Comparison of ENCODE assay signal across 7 cellular contexts in genomic region chr12:50620050-50620974, GRCh38.
DNase-seq lines count a peak whose midpoint lies in the region; ATAC-seq and TF ChIP-seq lines count a peak whose summit lies in the region.

No MANE protein-coding gene starts in this region.

- peak overlapping the region; percentile 52 for H3K4me2 ChIP-seq in GM23248 (ENCODE audit: unreplicated experiment)
- H3K4me2 ChIP-seq in mesendoderm (ENCODE audit: low read length) = no peak overlapping the region

- peaks cover 7% of the 10 kb centered on the region for H3K79me1 ChIP-seq in mesendoderm (ENCODE audit: low read length)

- no peak for TF ChIP-seq CTCF in body of pancreas (IDR thresholded peaks at IDR 0.05)

- no peaks in the 10 kb centered on the region for H4K20me1 ChIP-seq in GM23248 (ENCODE audit: insufficient read depth)

- DNase-seq in GM23248 (peak; percentile 94), NCI-H2107 treated with DMSO at 0.1 percent for 48 hours (lab: John Stamatoyannopoulos, UW; ENCODE audit: unreplicated experiment) (peak; percentile 56), body of pancreas (peak in 1 of 4 donors; percentile 15), mesendoderm (peak; percentile 88)

- H3K4me1 ChIP-seq in GM23248 (ENCODE audit: insufficient read depth) (peaks cover 54% of the 10 kb centered on the region), body of pancreas (peaks cover 32% of the 10 kb centered on the region), mesendoderm (ENCODE audit: control insufficient read depth, low read depth, low read length) (peaks cover 29% of the 10 kb centered on the region)

- H3F3A ChIP-seq in GM23248 (ENCODE audit: insufficient read depth) = peaks cover 51% of the 10 kb centered on the region

- in situ Hi-C loops in GM23248 (cut with MboI) = no loop called here

- H2AK5ac ChIP-seq in mesendoderm (ENCODE audit: low read length) = peak overlapping the region; percentile 37

- H3K36me3 ChIP-seq in GM23248 (ENCODE audit: low read depth) (no peaks in the 10 kb centered on the region), body of pancreas (replicated peaks in 1 of 2; ENCODE audit: insufficient read depth in 1 of 2, low read depth in 2 of 2) (no peaks in the 10 kb centered on the region), mesendoderm (ENCODE audit: control insufficient read depth, insufficient read depth, low read length) (no peaks in the 10 kb centered on the region)

- H3K27ac ChIP-seq in GM23248 (peak overlapping the region; percentile 45), body of pancreas (peak overlapping the region in 1 of 4 donors; percentile 55), mesendoderm (ENCODE audit: low read depth, low read length) (no peak overlapping the region)

- H2BK120ac ChIP-seq in mesendoderm (ENCODE audit: low read depth, low read length) = no peak overlapping the region

- H3K4me3 ChIP-seq in GM23248 (no peak overlapping the region), body of pancreas (no peak overlapping the region), mesendoderm (ENCODE audit: low read length) (no peak overlapping the region)

- H3K9ac ChIP-seq in GM23248 (no peak overlapping the region), mesendoderm (ENCODE audit: low read length) (peak overlapping the region; percentile 8)

- peak overlapping the region; percentile 69 for H2BK5ac ChIP-seq in mesendoderm (ENCODE audit: low read length)

- no peak overlapping the region for H2BK15ac ChIP-seq in mesendoderm (replicated peaks; ENCODE audit: low read depth)

- H3K4ac ChIP-seq in mesendoderm (ENCODE audit: low read depth, low read length) = no peak overlapping the region

- H3K9me2 ChIP-seq in GM23248 (ENCODE audit: insufficient read depth) = no peaks in the 10 kb centered on the region

- H3K23ac ChIP-seq in mesendoderm (ENCODE audit: low read length) = no peak overlapping the region

- peak overlapping the region; percentile 75 for H3K56ac ChIP-seq in mesendoderm (ENCODE audit: low read length)

- intact Hi-C loops in body of pancreas (cut with DNase I) = loop anchor here (10.0 kb wide), 1 partner anchor 56 kb away; no protein-coding TSS in a partner anchor

- no peaks in the 10 kb centered on the region for H3K27me3 ChIP-seq in GM23248 (replicated peaks; ENCODE audit: insufficient read depth)
- no peaks in the 10 kb centered on the region for H3K27me3 ChIP-seq in body of pancreas
- no peaks in the 10 kb centered on the region for H3K27me3 ChIP-seq in mesendoderm (ENCODE audit: insufficient read depth, low read length, poor library complexity)

- no peak for TF ChIP-seq POLR2A in body of pancreas (IDR thresholded peaks at IDR 0.05)

- peak overlapping the region; percentile 56 for H3K18ac ChIP-seq in mesendoderm (ENCODE audit: low read length)

- WGBS in GM23248 (ENCODE audit: low coverage in 1 of 2, low lambda C conversion rate in 2 of 2, missing lambda C conversion rate in 2 of 2), 2 experiments = 38 to 41% methylated on average over 9 of the region's 9 CpGs
- WGBS in body of pancreas, 2 donors = 72 to 76% methylated on average over 6 to 9 of the region's 9 CpGs
- WGBS in mesendoderm (ENCODE audit: extremely low coverage, insufficient coverage, low lambda C conversion rate) = no CpG with 5 or more reads among the region's 9 CpGs

- no peak overlapping the region for H4K5ac ChIP-seq in mesendoderm (ENCODE audit: low read length)

- H3K79me2 ChIP-seq in GM23248 (ENCODE audit: insufficient read depth) (peaks cover 76% of the 10 kb centered on the region), mesendoderm (ENCODE audit: control insufficient read depth, insufficient read depth, low read length) (peaks cover 4% of the 10 kb centered on the region)

- no peak overlapping the region for H2AFZ ChIP-seq in GM23248

- ATAC-seq in body of pancreas = peak; percentile 39
- ATAC-seq in HG03442 (IDR thresholded peaks at IDR 0.05; ENCODE audit: unreplicated experiment) = no peak
- ATAC-seq in HG02610 (IDR thresholded peaks at IDR 0.05; ENCODE audit: unreplicated experiment) = no peak
- no peak for ATAC-seq in GM19467 (IDR thresholded peaks at IDR 0.05; ENCODE audit: unreplicated experiment)

- H4K8ac ChIP-seq in mesendoderm (ENCODE audit: low read depth, low read length) = no peak overlapping the region

- H3K9me3 ChIP-seq in GM23248 (ENCODE audit: low read depth) (no peaks in the 10 kb centered on the region), body of pancreas (no peaks in the 10 kb centered on the region)
